23 cellular contexts compared by ENCODE assay signal in genomic region chr18:79223431-79223830, GRCh38.
DNase-seq lines count a peak whose midpoint lies in the region; ATAC-seq, FAIRE-seq and TF ChIP-seq lines count a peak whose summit lies in the region.
"Had no signal": no experiment of that assay in that cellular context is flagged by ENCODE, and none has a peak within 500 bp of the region (broad histone marks: within the 10 kb centered on the region; RNA-seq: fewer than 3 reads in every experiment).

No MANE protein-coding gene starts in this region.

- ATAC-seq in GM19463 (IDR thresholded peaks at IDR 0.05; ENCODE audit: unreplicated experiment) (peak; percentile 75), HG03175 (IDR thresholded peaks at IDR 0.05; ENCODE audit: unreplicated experiment) (peak; percentile 47), GM12878 (peak; percentile 50; the same call in 2 of the 3 replicates), GM21390 (IDR thresholded peaks at IDR 0.05; ENCODE audit: unreplicated experiment) (no peak)

- intact Hi-C loops in GM12878 (cut with micrococcal nuclease; ENCODE audit: unreplicated experiment) = no loop called here
- intact Hi-C loops in activated CD4-positive, alpha-beta T cell treated with anti-CD3 and anti-CD28 coated beads, Interleukin-2, amount 10 ng/mL, durations not matched to agents 24 days and 14 days (cut with micrococcal nuclease) = no loop called here

- H3K9me3 Mint-ChIP-seq in activated CD4-positive, alpha-beta T cell treated with anti-CD3 and anti-CD28 coated beads, Interleukin-2, amount 10 ng/mL, durations not matched to agents 24 days and 14 days = no peaks in the 10 kb centered on the region
- H3K9me3 Mint-ChIP-seq: CD14-positive monocyte, HFFc6 had no signal

- POLR2A ChIA-PET in GM12878 (lab: Charles Lee) = no interaction called here

- H2AFZ ChIP-seq in GM12878 (ENCODE audit: control insufficient read depth, low read depth, low read length) = no peak overlapping the region

- H3K9ac ChIP-seq in GM12878 (ENCODE audit: control insufficient read depth, insufficient read depth, low read length) = no peak overlapping the region

- H3K36me3 ChIP-seq in GM12878 (ENCODE audit: control insufficient read depth in 2 of 2, insufficient read depth in 2 of 2, low read length in 1 of 2) = no peaks in the 10 kb centered on the region; a peak in 1 of 4 replicates
- H3K36me3 ChIP-seq: HAP-1, MG63, Peyer's patch had no signal

- TF ChIP-seq CTCF in GM12878 (IDR thresholded peaks at IDR 0.05 in 2 of 3, conservative IDR thresholded peaks at IDR 0.05 in 1 of 3; ENCODE audit: control insufficient read depth in 2 of 3, extremely low read depth in 1 of 3, insufficient read depth in 1 of 3, low read depth in 3 of 3, low read length in 3 of 3) = no peak

- no peak overlapping the region for H3K4me2 ChIP-seq in GM12878 (ENCODE audit: control insufficient read depth, insufficient read depth)

- peak; percentile 9 for FAIRE-seq in GM18507 (lab: Jason Lieb, UNC)
- FAIRE-seq in GM12878 (lab: Jason Lieb, UNC) = no peak
- no peak for FAIRE-seq in HTR-8/SVneo (lab: Jason Lieb, UNC)

- no peak overlapping the region for H3K4me3 Mint-ChIP-seq in activated CD4-positive, alpha-beta T cell treated with anti-CD3 and anti-CD28 coated beads, Interleukin-2, amount 10 ng/mL, durations not matched to agents 24 days and 14 days
- H3K4me3 Mint-ChIP-seq: CD14-positive monocyte, HFFc6 had no signal

- H4K20me1 ChIP-seq in GM12878 (ENCODE audit: control insufficient read depth, insufficient read depth) = no peaks in the 10 kb centered on the region

- no peak overlapping the region for H3K27ac Mint-ChIP-seq in activated CD4-positive, alpha-beta T cell treated with anti-CD3 and anti-CD28 coated beads, Interleukin-2, amount 10 ng/mL, durations not matched to agents 24 days and 14 days
- H3K27ac Mint-ChIP-seq: CD14-positive monocyte, HFFc6 had no signal

- no peak for TF ChIP-seq POLR2A in GM12878 (IDR thresholded peaks at IDR 0.05; ENCODE audit: low read depth, low read length)

- WGBS in GM12878 (ENCODE audit: insufficient coverage, insufficient replicate concordance, low lambda C conversion rate, missing lambda C conversion rate) = 100% methylated on average over 1 of the region's 1 CpG

- SMC1A ChIA-PET in GM12878 (lab: Charles Lee; ENCODE audit: uncharacterized antibody, unreplicated experiment) = interaction anchor here (0.6 to 1.0 kb wide), 3 partner anchors 9 to 49 kb away, joined by 3 read pairs; no protein-coding TSS in a partner anchor

- H3K27ac ChIP-seq in GM12878 (ENCODE audit: control insufficient read depth, insufficient read depth) = no peak overlapping the region
- H3K27ac ChIP-seq: Peyer's patch had no signal

- no peaks in the 10 kb centered on the region for H3K27me3 Mint-ChIP-seq in activated CD4-positive, alpha-beta T cell treated with anti-CD3 and anti-CD28 coated beads, Interleukin-2, amount 10 ng/mL, durations not matched to agents 24 days and 14 days

- no peaks in the 10 kb centered on the region for H3K4me1 ChIP-seq in GM12878 (ENCODE audit: control insufficient read depth, insufficient read depth, low read length)
- H3K4me1 ChIP-seq: HAP-1, Peyer's patch had no signal

- RAD21 ChIA-PET in GM12878 (lab: Charles Lee; ENCODE audit: unreplicated experiment) = no interaction called here

- TF ChIP-seq EP300 in GM12878 (IDR thresholded peaks at IDR 0.05; ENCODE audit: borderline replicate concordance in 1 of 2, control insufficient read depth in 1 of 2, low read depth in 2 of 2, low read length in 2 of 2) = no peak

- no peaks in the 10 kb centered on the region for H3K27me3 ChIP-seq in GM12878 (replicated peaks in 1 of 2; ENCODE audit: control insufficient read depth in 2 of 2, insufficient read depth in 2 of 2, low read length in 1 of 2)
- H3K27me3 ChIP-seq: MG63, Peyer's patch had no signal

- H3K9me3 ChIP-seq in GM12878 (replicated peaks; ENCODE audit: control insufficient read depth, insufficient read depth, low read length) = no peaks in the 10 kb centered on the region
- H3K9me3 ChIP-seq: HAP-1, MG63, Peyer's patch had no signal

- no peaks in the 10 kb centered on the region for H3K36me3 Mint-ChIP-seq in activated CD4-positive, alpha-beta T cell treated with anti-CD3 and anti-CD28 coated beads, Interleukin-2, amount 10 ng/mL, durations not matched to agents 24 days and 14 days (ENCODE audit: low read depth)

- no peaks in the 10 kb centered on the region for H3K79me2 ChIP-seq in GM12878 (ENCODE audit: control insufficient read depth, insufficient read depth, low read length)

- DNase-seq in GM18507 (ENCODE audit: extremely low spot score, insufficient read length, low read depth) = no peak
- no peak for DNase-seq in GM12878 (ENCODE audit: low read depth, low spot score)
- DNase-seq in HTR-8/SVneo (ENCODE audit: insufficient read length, low spot score) = no peak
- no peak for DNase-seq in NCI-H748 (lab: John Stamatoyannopoulos, UW; ENCODE audit: unreplicated experiment)
- DNase-seq in activated CD4-positive, alpha-beta T cell treated with anti-CD3 and anti-CD28 coated beads, Interleukin-2, amount 10 ng/mL, durations not matched to agents 24 days and 14 days = no peak
- DNase-seq: GOT3, HFFc6, KBM-7, MG63, NCI-H1105 treated with DMSO at 0.1 percent for 48 hours, NCI-H146, NCI-H1930, NCI-H2107, NCI-H446 treated with DMSO at 0.1 percent for 48 hours, NCI-H526 treated with DMSO at 0.1 percent for 48 hours, OCI-M1, Peyer's patch, SHP77 treated with DMSO at 0.1 percent for 48 hours had no signal

- CTCF ChIA-PET in GM12878 (lab: Yijun Ruan, JAX) = interaction anchor here (1.6 kb wide), 1 partner anchor 24 kb away, joined by 3 read pairs; no protein-coding TSS in a partner anchor

- no TSS peak for BruUV-seq in GM12878 (replicated peaks; lab: Mats Ljungman, UMichigan)

- no peaks in the 10 kb centered on the region for H3K4me1 Mint-ChIP-seq in activated CD4-positive, alpha-beta T cell treated with anti-CD3 and anti-CD28 coated beads, Interleukin-2, amount 10 ng/mL, durations not matched to agents 24 days and 14 days

- H3K4me3 ChIP-seq in GM12878 = no peak overlapping the region
- H3K4me3 ChIP-seq: HAP-1, MG63, Peyer's patch had no signal

- TF ChIP-seq RAD21 in GM12878 (IDR thresholded peaks at IDR 0.05; ENCODE audit: insufficient read depth, low read depth, low read length) = no peak

- in situ Hi-C loops in GM12878 (cut with MboI) = no loop called here

TF ChIP-seq in GM12878, 131 proteins besides CTCF, POLR2A, EP300 and RAD21 (continues in another document):
- TF ChIP-seq ZBTB11 (CRISPR knock-in tag; IDR thresholded peaks at IDR 0.05) = no peak
- 0 out of 2 replicates have a peak, but pooled peaks have one; percentile 31 for TF ChIP-seq SPI1 (IDR thresholded peaks at IDR 0.05; ENCODE audit: borderline replicate concordance, insufficient read depth, low read depth, low read length)
- no peak for TF ChIP-seq PBX3 (IDR thresholded peaks at IDR 0.05; ENCODE audit: insufficient replicate concordance, low read depth, low read length)
